9 cellular contexts compared by ENCODE assay signal in genomic region chr10:97888641-97889262, GRCh38. TPM values are rescaled to one million over a fixed set of nuclear protein-coding genes. Genes with fewer than 3 reads are reported as not detected.
DNase-seq lines count a peak whose midpoint lies in the region; ATAC-seq, FAIRE-seq and TF ChIP-seq lines count a peak whose summit lies in the region.
"Had no signal": no experiment of that assay in that cellular context is flagged by ENCODE, and none has a peak within 500 bp of the region (broad histone marks: within the 10 kb centered on the region; RNA-seq: fewer than 3 reads in every experiment).

No MANE protein-coding gene starts in this region.

- no peak overlapping the region for H2AFZ ChIP-seq in astrocyte (ENCODE audit: low read depth, low read length)

- no peak overlapping the region for H3K4me3 ChIP-seq in astrocyte (ENCODE audit: insufficient read depth, low read depth, low read length)

- peaks cover 14% of the 10 kb centered on the region for H3K27me3 Mint-ChIP-seq in astrocyte (ENCODE audit: low read depth, unreplicated experiment)

- peak overlapping the region; percentile 77 for H3K27ac Mint-ChIP-seq in astrocyte (ENCODE audit: unreplicated experiment)
- H3K27ac Mint-ChIP-seq: naive B cell had no signal

- no peak overlapping the region for H3K9ac ChIP-seq in astrocyte (ENCODE audit: low read length)

- no peaks in the 10 kb centered on the region for H3K36me3 Mint-ChIP-seq in astrocyte (ENCODE audit: low read depth, unreplicated experiment)
- H3K36me3 Mint-ChIP-seq: naive B cell had no signal

- H3K36me3 ChIP-seq in astrocyte (ENCODE audit: insufficient read depth, low read length): no peaks in the 10 kb centered on the region

- peak overlapping the region; percentile 22 for H3K27ac ChIP-seq in astrocyte (ENCODE audit: low read depth, low read length)

- no peaks in the 10 kb centered on the region for H3K9me3 Mint-ChIP-seq in astrocyte (ENCODE audit: unreplicated experiment)

- no peaks in the 10 kb centered on the region for H3K9me3 ChIP-seq in astrocyte (ENCODE audit: insufficient read depth, low read depth, low read length)

- no peak for FAIRE-seq in astrocyte (lab: Jason Lieb, UNC)

- peak; percentile 55 for DNase-seq in ELF-1 (ENCODE audit: low read depth, low spot score)
- peak; percentile 69 for DNase-seq in NCI-H1436 (lab: John Stamatoyannopoulos, UW)
- DNase-seq in astrocyte (ENCODE audit: low read depth): peak; percentile 55
- DNase-seq in myocyte (ENCODE audit: low read depth): peak; percentile 56
- DNase-seq: naive B cell had no signal

- TF ChIP-seq CTCF in astrocyte (IDR thresholded peaks at IDR 0.05; ENCODE audit: insufficient read depth, low read depth, low read length): no peak

- no peaks in the 10 kb centered on the region for H4K20me1 ChIP-seq in astrocyte (ENCODE audit: insufficient read depth, low read length)

- ATAC-seq in GM21528 (IDR thresholded peaks at IDR 0.05; ENCODE audit: low FRiP score, unreplicated experiment) (no peak), GM21737 (IDR thresholded peaks at IDR 0.05; ENCODE audit: unreplicated experiment) (no peak), HG03025 (IDR thresholded peaks at IDR 0.05; ENCODE audit: low FRiP score, unreplicated experiment) (no peak), GM19467 (IDR thresholded peaks at IDR 0.05; ENCODE audit: unreplicated experiment) (no peak)

- no peaks in the 10 kb centered on the region for H3K79me2 ChIP-seq in astrocyte (ENCODE audit: insufficient read depth, low read length)

- H3K4me2 ChIP-seq in astrocyte (ENCODE audit: low read length): peak overlapping the region; percentile 62

- peaks cover 17% of the 10 kb centered on the region for H3K4me1 Mint-ChIP-seq in astrocyte (ENCODE audit: low read depth, unreplicated experiment)
- H3K4me1 Mint-ChIP-seq: naive B cell had no signal

- peak overlapping the region; percentile 45 for H3K4me3 Mint-ChIP-seq in astrocyte (ENCODE audit: unreplicated experiment)
- H3K4me3 Mint-ChIP-seq: naive B cell had no signal

- H3K4me1 ChIP-seq in astrocyte (ENCODE audit: insufficient read depth, low read length): peaks cover 15% of the 10 kb centered on the region

- peaks cover 5% of the 10 kb centered on the region for H3K27me3 ChIP-seq in astrocyte (ENCODE audit: insufficient read depth, low read length)

RNA-seq across cellular contexts. Expression of gene GOLGA7B, which starts 39.1 kb away (rescaled TPM):
- total RNA-seq in astrocyte (0.16 TPM in 1 of 2 replicates, not detected in the other), myocyte (0.29 and 0.42 TPM in 2 replicates)
- polyA plus RNA-seq in myocyte (2012): 0.91 TPM
